8 cellular contexts compared by ENCODE assay signal in the genomic region with DNA sequence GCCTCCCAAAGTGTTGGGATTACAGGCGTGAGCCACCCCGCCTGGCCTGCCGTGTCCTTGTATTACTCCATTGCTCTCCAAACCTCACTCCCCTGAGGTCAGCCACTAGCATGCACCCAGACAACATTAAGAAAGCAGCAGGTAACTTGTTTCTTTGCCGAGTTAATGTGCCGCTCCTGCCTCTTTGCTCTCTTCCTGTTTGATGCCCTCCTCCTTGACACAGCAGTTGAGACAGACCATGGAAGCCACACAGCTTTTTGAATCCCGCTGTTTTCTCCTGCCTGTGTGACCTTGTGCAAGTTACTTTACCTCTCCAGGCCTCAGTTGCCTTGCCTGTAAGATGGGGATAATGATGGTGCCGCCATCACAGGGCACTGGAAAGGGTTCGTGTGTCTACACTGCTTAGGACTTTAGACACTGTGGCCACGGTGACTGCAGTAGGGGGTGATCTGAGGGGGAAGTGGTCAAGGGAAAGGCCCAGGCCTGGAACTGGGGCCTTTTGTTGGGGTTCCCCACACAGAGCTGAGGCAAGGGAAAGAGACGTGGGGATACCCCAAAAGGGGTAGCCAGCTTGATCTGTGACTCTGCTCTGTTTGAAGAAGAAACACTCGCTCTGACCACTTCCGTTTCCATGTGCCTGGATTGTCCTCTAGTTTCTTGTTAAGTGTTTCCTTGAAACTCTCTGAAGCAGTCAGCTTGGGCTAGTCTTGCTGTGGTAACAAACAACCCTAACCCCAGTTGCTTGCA.
A peak's percentile ranks its signal among the peaks of the same experiment; 100 is the strongest.
DNase-seq lines count a peak whose midpoint lies in the region; ATAC-seq, FAIRE-seq and TF ChIP-seq lines count a peak whose summit lies in the region.

No MANE protein-coding gene starts in this region.

- no peaks in the 10 kb centered on the region for H3K9me3 Mint-ChIP-seq in activated naive CD4-positive, alpha-beta T cell treated with anti-CD3 and anti-CD28 coated beads for 36 hours
- peaks cover 6% of the 10 kb centered on the region for H3K9me3 Mint-ChIP-seq in T-helper 1 cell treated with Interleukin-12 subunit alpha and Interleukin-12 subunit beta and Interleukin-4 antibody, amounts not matched to agents 30 μg/mL and 1 μg/mL, for 36 hours

- ATAC-seq in HG02885 (IDR thresholded peaks at IDR 0.05; ENCODE audit: poor library complexity, unreplicated experiment) = peak; percentile 64

- H3K9me2 ChIP-seq in hepatocyte (replicated peaks; ENCODE audit: insufficient read depth) = no peaks in the 10 kb centered on the region

- H3K4me1 ChIP-seq in hepatocyte (ENCODE audit: insufficient read depth) = peaks cover 7% of the 10 kb centered on the region
- peaks cover 0 to 4% of the 10 kb centered on the region in 2 donors for H3K4me1 ChIP-seq in small intestine (ENCODE audit: control insufficient read depth in 2 of 2, insufficient read depth in 1 of 2, low read depth in 1 of 2, low read length in 1 of 2)

- H3K79me2 ChIP-seq in hepatocyte = no peaks in the 10 kb centered on the region

- no peak for TF ChIP-seq CTCF in hepatocyte (IDR thresholded peaks at IDR 0.05; ENCODE audit: poor library complexity)

- H3K36me3 ChIP-seq in hepatocyte (replicated peaks; ENCODE audit: insufficient read depth, low read depth) (no peaks in the 10 kb centered on the region), small intestine (ENCODE audit: control insufficient read depth in 2 of 2, insufficient read depth in 2 of 2, low read length in 2 of 2) (no peaks in the 10 kb centered on the region)

- H3K36me3 Mint-ChIP-seq in activated naive CD4-positive, alpha-beta T cell treated with anti-CD3 and anti-CD28 coated beads for 36 hours (ENCODE audit: low read depth) = peaks cover 3% of the 10 kb centered on the region
- peaks cover 28% of the 10 kb centered on the region for H3K36me3 Mint-ChIP-seq in T-helper 1 cell treated with Interleukin-12 subunit alpha and Interleukin-12 subunit beta and Interleukin-4 antibody, amounts not matched to agents 30 μg/mL and 1 μg/mL, for 36 hours (ENCODE audit: low read depth)

- FAIRE-seq in small intestine (lab: Jason Lieb, UNC) = no peak

- H3K4me3 Mint-ChIP-seq in activated naive CD4-positive, alpha-beta T cell treated with anti-CD3 and anti-CD28 coated beads for 36 hours = no peak overlapping the region
- H3K4me3 Mint-ChIP-seq in T-helper 1 cell treated with Interleukin-12 subunit alpha and Interleukin-12 subunit beta and Interleukin-4 antibody, amounts not matched to agents 30 μg/mL and 1 μg/mL, for 36 hours = peak overlapping the region; percentile 20

- no peaks in the 10 kb centered on the region for H3K27me3 Mint-ChIP-seq in activated naive CD4-positive, alpha-beta T cell treated with anti-CD3 and anti-CD28 coated beads for 36 hours (ENCODE audit: low read depth)
- H3K27me3 Mint-ChIP-seq in T-helper 1 cell treated with Interleukin-12 subunit alpha and Interleukin-12 subunit beta and Interleukin-4 antibody, amounts not matched to agents 30 μg/mL and 1 μg/mL, for 36 hours (ENCODE audit: low read depth) = peaks cover 19% of the 10 kb centered on the region

- H3K4me1 Mint-ChIP-seq in activated naive CD4-positive, alpha-beta T cell treated with anti-CD3 and anti-CD28 coated beads for 36 hours (ENCODE audit: low read depth) = peaks cover 63% of the 10 kb centered on the region
- H3K4me1 Mint-ChIP-seq in T-helper 1 cell treated with Interleukin-12 subunit alpha and Interleukin-12 subunit beta and Interleukin-4 antibody, amounts not matched to agents 30 μg/mL and 1 μg/mL, for 36 hours (ENCODE audit: low read depth) = peaks cover 58% of the 10 kb centered on the region

- no peaks in the 10 kb centered on the region for H4K20me1 ChIP-seq in hepatocyte (ENCODE audit: insufficient read depth, poor library complexity, severe bottlenecking)

- H3K9me3 ChIP-seq in hepatocyte (ENCODE audit: low read depth) (no peaks in the 10 kb centered on the region), small intestine (ENCODE audit: control insufficient read depth, low read depth) (no peaks in the 10 kb centered on the region)

- H3K4me2 ChIP-seq in hepatocyte = no peak overlapping the region

- intact Hi-C loops in activated naive CD4-positive, alpha-beta T cell treated with anti-CD3 and anti-CD28 coated beads for 36 hours (cut with micrococcal nuclease) = no loop called here

- 95% methylated on average over 12 of the region's 12 CpGs for WGBS in hepatocyte (ENCODE audit: low lambda C conversion rate, missing lambda C conversion rate)
- WGBS in small intestine, 3 donors = 84 to 93% (median 84%) methylated on average over 12 of the region's 12 CpGs

- no peak overlapping the region for H3K27ac ChIP-seq in hepatocyte
- H3K27ac ChIP-seq in small intestine (ENCODE audit: low read depth in 1 of 2, low read length in 1 of 2) = peak overlapping the region in 1 of 2 donors; percentile 13

- DNase-seq in activated naive CD4-positive, alpha-beta T cell treated with anti-CD3 and anti-CD28 coated beads for 36 hours = peak; percentile 58
- DNase-seq in activated naive CD4-positive, alpha-beta T cell (lab: John Stamatoyannopoulos, UW) = no peak
- DNase-seq in hepatocyte (ENCODE audit: low spot score) (no peak), NCI-H446 treated with DMSO at 0.1 percent for 48 hours (lab: John Stamatoyannopoulos, UW) (no peak), small intestine (no peak), amniotic stem cell (lab: John Stamatoyannopoulos, UW) (no peak)

- no peak overlapping the region for H2AFZ ChIP-seq in hepatocyte

- no peaks in the 10 kb centered on the region for H3K27me3 ChIP-seq in hepatocyte
- no peaks in the 10 kb centered on the region for H3K27me3 ChIP-seq in small intestine (ENCODE audit: control insufficient read depth in 2 of 2, insufficient read depth in 2 of 2, low read length in 2 of 2)

- H3K4me3 ChIP-seq in hepatocyte = no peak overlapping the region
- no peak overlapping the region for H3K4me3 ChIP-seq in small intestine (ENCODE audit: low read depth in 1 of 2, low read length in 2 of 2)

- H3K27ac Mint-ChIP-seq in activated naive CD4-positive, alpha-beta T cell treated with anti-CD3 and anti-CD28 coated beads for 36 hours = no peak overlapping the region
- peak overlapping the region; percentile 75 for H3K27ac Mint-ChIP-seq in T-helper 1 cell treated with Interleukin-12 subunit alpha and Interleukin-12 subunit beta and Interleukin-4 antibody, amounts not matched to agents 30 μg/mL and 1 μg/mL, for 36 hours

- CTCF ChIA-PET in activated naive CD4-positive, alpha-beta T cell treated with anti-CD3 and anti-CD28 coated beads for 36 hours (lab: Charles Lee) = no interaction called here
